In the genomic region with DNA sequence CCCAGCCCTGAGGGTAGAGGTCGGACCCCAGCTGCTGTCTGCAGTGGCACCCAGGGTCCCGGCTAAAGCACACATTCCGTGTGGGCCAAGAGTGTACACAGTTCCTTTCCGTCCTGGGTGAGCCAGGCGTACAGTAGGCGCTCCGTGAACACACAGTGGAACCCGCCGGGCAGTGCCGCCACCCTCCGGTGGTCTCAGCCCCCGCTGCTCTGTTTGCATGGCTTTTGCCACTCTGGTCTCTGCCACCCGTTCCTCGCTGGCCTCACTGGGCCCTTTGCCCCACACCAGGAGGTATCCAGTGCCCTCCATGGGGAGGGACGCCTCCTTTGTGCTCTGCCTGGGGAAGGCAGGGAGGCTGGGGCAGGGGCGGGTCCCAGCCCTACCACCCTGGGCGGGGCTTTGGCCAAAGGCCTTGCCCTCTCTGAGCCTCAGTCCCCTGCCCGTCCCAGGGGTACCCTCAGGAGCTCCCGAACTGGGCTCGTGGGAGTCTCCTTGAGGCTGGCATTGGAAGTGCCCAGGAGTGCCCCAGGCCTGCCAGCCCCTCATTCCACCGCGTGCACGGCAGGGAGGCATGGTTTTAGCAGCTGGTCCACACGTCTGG, we compare ENCODE assay signal across 9 cellular contexts. TPM values are rescaled to one million over a fixed set of nuclear protein-coding genes. Genes with fewer than 3 reads are reported as not detected.
A peak's percentile ranks its signal among the peaks of the same experiment; 100 is the strongest.
DNase-seq lines count a peak whose midpoint lies in the region; ATAC-seq and TF ChIP-seq lines count a peak whose summit lies in the region.
"Had no signal": no experiment of that assay in that cellular context is flagged by ENCODE, and none has a peak within 500 bp of the region (broad histone marks: within the 10 kb centered on the region; RNA-seq: fewer than 3 reads in every experiment).

No MANE protein-coding gene starts in this region.

- no peak overlapping the region for H3K4me3 Mint-ChIP-seq in type B pancreatic cell
- H3K4me3 Mint-ChIP-seq: memory B cell had no signal

- H3K27ac ChIP-seq in epithelial cell of prostate (peak overlapping the region; percentile 99), mucosa of rectum (ENCODE audit: low read depth in 2 of 2, low read length in 2 of 2) (peak overlapping the region; percentile 56 to 59), Karpas-422 (ENCODE audit: low read length) (no peak overlapping the region)

- no peaks in the 10 kb centered on the region for H3K79me2 ChIP-seq in Karpas-422 (ENCODE audit: low read length)

- no peak for ATAC-seq in GM21825 (IDR thresholded peaks at IDR 0.05; ENCODE audit: unreplicated experiment)

- no peaks in the 10 kb centered on the region for H3K9me3 Mint-ChIP-seq in type B pancreatic cell
- H3K9me3 Mint-ChIP-seq: memory B cell had no signal

- H3K4me3 ChIP-seq in mucosa of rectum (ENCODE audit: low read length in 2 of 2), result peak overlapping the region in 1 of 2 donors; percentile 13
- H3K4me3 ChIP-seq in Karpas-422 (ENCODE audit: low read length), result no peak overlapping the region

- TF ChIP-seq CTCF in type B pancreatic cell (conservative IDR thresholded peaks at IDR 0.05), result peak; percentile 50

- no peaks in the 10 kb centered on the region for H3K9me3 ChIP-seq in mucosa of rectum (ENCODE audit: control insufficient read depth in 2 of 2, low read length in 2 of 2)
- H3K9me3 ChIP-seq in Karpas-422 (ENCODE audit: low read length), result no peaks in the 10 kb centered on the region

- no peak overlapping the region for H2AFZ ChIP-seq in Karpas-422 (ENCODE audit: low read length)

- no peaks in the 10 kb centered on the region for H3K27me3 Mint-ChIP-seq in type B pancreatic cell

- no peaks in the 10 kb centered on the region for H3K27me3 ChIP-seq in mucosa of rectum (ENCODE audit: control insufficient read depth in 2 of 2, insufficient read depth in 2 of 2, low read length in 2 of 2)
- no peaks in the 10 kb centered on the region for H3K27me3 ChIP-seq in Karpas-422 (ENCODE audit: low read length)

- DNase-seq in NCI-H146 (lab: John Stamatoyannopoulos, UW), result peak; percentile 85
- DNase-seq in NCI-H146 treated with DMSO at 0.1 percent for 48 hours (lab: John Stamatoyannopoulos, UW; ENCODE audit: unreplicated experiment), result no peak
- DNase-seq in epithelial cell of prostate (ENCODE audit: low read depth, low spot score), result no peak
- no peak for DNase-seq in type B pancreatic cell (ENCODE audit: extremely low spot score, unreplicated experiment)
- DNase-seq in Karpas-422, result no peak
- no peak for DNase-seq in NCI-H1436 treated with DMSO at 0.1 percent for 48 hours (lab: John Stamatoyannopoulos, UW)

- H4K20me1 ChIP-seq in Karpas-422 (ENCODE audit: insufficient read depth, low read depth, low read length), result peaks cover 37% of the 10 kb centered on the region; the same call in 1 of the 2 replicates

- no peaks in the 10 kb centered on the region for H3K36me3 ChIP-seq in mucosa of rectum (ENCODE audit: control insufficient read depth in 2 of 2, insufficient read depth in 2 of 2, low read length in 2 of 2)
- no peaks in the 10 kb centered on the region for H3K36me3 ChIP-seq in Karpas-422 (ENCODE audit: insufficient read depth, low read length)

- no peaks in the 10 kb centered on the region for H3K36me3 Mint-ChIP-seq in type B pancreatic cell
- H3K36me3 Mint-ChIP-seq: memory B cell had no signal

- H3K4me1 Mint-ChIP-seq in type B pancreatic cell (ENCODE audit: unreplicated experiment), result peaks cover 6% of the 10 kb centered on the region

- H3K9ac ChIP-seq in mucosa of rectum (ENCODE audit: low read depth in 1 of 2, low read length in 2 of 2), result peak overlapping the region; percentile 14 to 61
- no peak overlapping the region for H3K9ac ChIP-seq in Karpas-422 (ENCODE audit: low read length)

- no peaks in the 10 kb centered on the region for H3K9me2 ChIP-seq in Karpas-422 (replicated peaks; ENCODE audit: insufficient read depth, low read length)

- H3K4me1 ChIP-seq in mucosa of rectum (ENCODE audit: control insufficient read depth in 2 of 2, insufficient read depth in 2 of 2, low read length in 2 of 2) (peaks cover 44 to 62% of the 10 kb centered on the region in 2 donors), Karpas-422 (ENCODE audit: low read length) (peaks cover 10% of the 10 kb centered on the region)

- no peak overlapping the region for H3K4me2 ChIP-seq in Karpas-422 (ENCODE audit: low read depth, low read length, poor library complexity, severe bottlenecking)

- no peak overlapping the region for H3K27ac Mint-ChIP-seq in type B pancreatic cell
- H3K27ac Mint-ChIP-seq: memory B cell had no signal

RNA-seq across cellular contexts. Expression of a gene that starts 13.0 kb away (rescaled TPM):
- total RNA-seq in type B pancreatic cell (ENCODE audit: low replicate concordance), result 10.8 and 12.4 TPM in 2 replicates
- total RNA-seq in Karpas-422 (2014; rRNA removed; shearing (Covaris generic); ENCODE audit: low replicate concordance), result 8.0 and 30.8 TPM in 2 replicates

RNA-seq across cellular contexts. Expression of a gene that starts 19.4 kb away (rescaled TPM):
- total RNA-seq in type B pancreatic cell (ENCODE audit: low replicate concordance), result 180 and 323 TPM in 2 replicates
- 30.4 and 55.2 TPM in 2 replicates for total RNA-seq in Karpas-422 (2014; rRNA removed; shearing (Covaris generic); ENCODE audit: low replicate concordance)

RNA-seq across cellular contexts. Expression of a gene that starts 20.4 kb away (rescaled TPM):
- 23.3 and 30.5 TPM in 2 replicates for total RNA-seq in type B pancreatic cell (ENCODE audit: low replicate concordance)
- 23.1 and 32.6 TPM in 2 replicates for total RNA-seq in Karpas-422 (2014; rRNA removed; shearing (Covaris generic); ENCODE audit: low replicate concordance)

RNA-seq across cellular contexts. Expression of a gene that starts 20.7 kb away (rescaled TPM):
- total RNA-seq in type B pancreatic cell (ENCODE audit: low replicate concordance), result 39.8 and 42.5 TPM in 2 replicates
- 62.9 and 63.5 TPM in 2 replicates for total RNA-seq in Karpas-422 (2014; rRNA removed; shearing (Covaris generic); ENCODE audit: low replicate concordance)
